In genomic region chr2:25372405-25373268, GRCh38 we compare ENCODE assay signal across 14 cellular contexts. TPM values are rescaled to one million over a fixed set of nuclear protein-coding genes. Genes with fewer than 3 reads are reported as not detected.
DNase-seq lines count a peak whose midpoint lies in the region; ATAC-seq and TF ChIP-seq lines count a peak whose summit lies in the region.
"Had no signal": no experiment of that assay in that cellular context is flagged by ENCODE, and none has a peak within 500 bp of the region (broad histone marks: within the 10 kb centered on the region; RNA-seq: fewer than 3 reads in every experiment).

No MANE protein-coding gene starts in this region.

- peaks cover 7% of the 10 kb centered on the region for H3F3A ChIP-seq in MM.1S (ENCODE audit: insufficient read depth, low read length)

- CTCF ChIA-PET in activated naive CD4-positive, alpha-beta T cell treated with anti-CD3 and anti-CD28 coated beads, Interleukin-2, amount 10 ng/mL, durations not matched to agents 7 days and 5 days (lab: Charles Lee): interaction anchor here (2.5 kb wide), 1 partner anchor 10 kb away, joined by 15 read pairs; no protein-coding TSS in a partner anchor

- TF ChIP-seq POLR2A in body of pancreas (IDR thresholded peaks at IDR 0.05): no peak
- TF ChIP-seq POLR2A in erythroblast (IDR thresholded peaks at IDR 0.05; ENCODE audit: low read length): no peak

- H3K4me3 ChIP-seq in body of pancreas: no peak overlapping the region
- H3K4me3 ChIP-seq in mesenchymal stem cell (ENCODE audit: insufficient read depth in 1 of 2, low read depth in 1 of 2, low read length in 2 of 2): no peak overlapping the region
- H3K4me3 ChIP-seq in MM.1S (ENCODE audit: low read length): no peak overlapping the region
- H3K4me3 ChIP-seq: heart right ventricle, lung had no signal

- 77 to 87% methylated on average over 21 to 25 of the region's 25 CpGs for WGBS in body of pancreas, 2 donors
- 86% methylated on average over 25 of the region's 25 CpGs for WGBS in mesenchymal stem cell

- DNase-seq in activated naive CD4-positive, alpha-beta T cell treated with anti-CD3 and anti-CD28 coated beads, Interleukin-2, amount 10 ng/mL, durations not matched to agents 7 days and 5 days: peak; percentile 17
- no peak for DNase-seq in activated naive CD4-positive, alpha-beta T cell (lab: John Stamatoyannopoulos, UW)
- DNase-seq in body of pancreas: no peak
- DNase-seq in mesenchymal stem cell: no peak
- peak in 25 of 49 donors; percentile 21 to 79 (median 58) for DNase-seq in substantia nigra (lab: John Stamatoyannopoulos, UW)
- no peak for DNase-seq in erythroblast (lab: John Stamatoyannopoulos, UW)
- no peak for DNase-seq in MM.1S
- DNase-seq in HK-2 (ENCODE audit: unreplicated experiment): no peak
- DNase-seq: effector CD8-positive, alpha-beta T cell; heart right ventricle; HFFc6; stimulated activated CD4-positive, alpha-beta T cell treated with anti-CD3 and anti-CD28 coated beads, Interleukin-4, amount 100 ng/mL, for 24 hours had no signal

- peak overlapping the region in 1 of 2 experiments; percentile 35 for H3K4ac ChIP-seq in mesenchymal stem cell (ENCODE audit: low read depth in 1 of 2, low read length in 2 of 2)

- no peaks in the 10 kb centered on the region for H3K9me3 Mint-ChIP-seq in activated naive CD4-positive, alpha-beta T cell treated with anti-CD3 and anti-CD28 coated beads, Interleukin-2, amount 10 ng/mL, durations not matched to agents 7 days and 5 days
- H3K9me3 Mint-ChIP-seq: HFFc6; T-helper 1 cell treated with Interleukin-12 subunit alpha and Interleukin-12 subunit beta and Interleukin-4 antibody, amounts not matched to agents 30 μg/mL and 1 μg/mL, for 36 hours had no signal

- H4K8ac ChIP-seq in mesenchymal stem cell (ENCODE audit: low read length): peak overlapping the region; percentile 31

- intact Hi-C loops in body of pancreas (cut with DNase I): no loop called here

- no peak overlapping the region for H2BK15ac ChIP-seq in mesenchymal stem cell (ENCODE audit: low read depth, poor library complexity, severe bottlenecking)

- H3K14ac ChIP-seq in mesenchymal stem cell (ENCODE audit: low read length in 2 of 2): no peak overlapping the region

- no peak overlapping the region for H2BK120ac ChIP-seq in mesenchymal stem cell (ENCODE audit: low read depth, low read length)

- TF ChIP-seq CTCF in body of pancreas (IDR thresholded peaks at IDR 0.05) (no peak), MM.1S (IDR thresholded peaks at IDR 0.05; ENCODE audit: low read length) (no peak)

- no peak overlapping the region for H3K4me2 ChIP-seq in mesenchymal stem cell (ENCODE audit: low read length, poor library complexity, severe bottlenecking)
- H3K4me2 ChIP-seq in MM.1S (ENCODE audit: low read depth, low read length): no peak overlapping the region

- 0 out of 2 replicates have a peak, but pooled peaks cover 2% of the 10 kb centered on the region for H3K79me2 ChIP-seq in MM.1S (ENCODE audit: low read length)

- H2AK5ac ChIP-seq in mesenchymal stem cell (ENCODE audit: low read length, severe bottlenecking): no peak overlapping the region

- peaks cover 27% of the 10 kb centered on the region for H3K4me1 Mint-ChIP-seq in activated naive CD4-positive, alpha-beta T cell treated with anti-CD3 and anti-CD28 coated beads, Interleukin-2, amount 10 ng/mL, durations not matched to agents 7 days and 5 days

- no peaks in the 10 kb centered on the region for H3K9me2 ChIP-seq in MM.1S (replicated peaks; ENCODE audit: insufficient read depth, low read length)

- peaks cover 28% of the 10 kb centered on the region for H3K4me1 ChIP-seq in body of pancreas
- peaks cover 10% of the 10 kb centered on the region for H3K4me1 ChIP-seq in mesenchymal stem cell (ENCODE audit: control insufficient read depth, insufficient read depth, low read depth, low read length)
- H3K4me1 ChIP-seq in MM.1S (ENCODE audit: low read length): peaks cover 14% of the 10 kb centered on the region

- no peaks in the 10 kb centered on the region for H3K36me3 ChIP-seq in body of pancreas (replicated peaks in 1 of 2; ENCODE audit: insufficient read depth in 1 of 2, low read depth in 2 of 2)
- no peaks in the 10 kb centered on the region for H3K36me3 ChIP-seq in mesenchymal stem cell (ENCODE audit: control insufficient read depth in 1 of 2, insufficient read depth in 2 of 2, low read depth in 1 of 2, low read length in 2 of 2)
- no peaks in the 10 kb centered on the region for H3K36me3 ChIP-seq in MM.1S (replicated peaks; ENCODE audit: insufficient read depth, low read length)
- H3K36me3 ChIP-seq: heart right ventricle had no signal

- no peaks in the 10 kb centered on the region for H4K20me1 ChIP-seq in MM.1S (ENCODE audit: insufficient read depth, low read length)

- H2AFZ ChIP-seq in mesenchymal stem cell (ENCODE audit: low read depth, low read length) (no peak overlapping the region), MM.1S (ENCODE audit: low read length) (no peak overlapping the region)

- no peak overlapping the region for H3K4me3 Mint-ChIP-seq in activated naive CD4-positive, alpha-beta T cell treated with anti-CD3 and anti-CD28 coated beads, Interleukin-2, amount 10 ng/mL, durations not matched to agents 7 days and 5 days
- H3K4me3 Mint-ChIP-seq: HFFc6; T-helper 1 cell treated with Interleukin-12 subunit alpha and Interleukin-12 subunit beta and Interleukin-4 antibody, amounts not matched to agents 30 μg/mL and 1 μg/mL, for 36 hours had no signal

- no peak overlapping the region for H2BK5ac ChIP-seq in mesenchymal stem cell (ENCODE audit: low read depth, low read length, poor library complexity, severe bottlenecking)

- no peak for ATAC-seq in body of pancreas

- H3K27me3 Mint-ChIP-seq in activated naive CD4-positive, alpha-beta T cell treated with anti-CD3 and anti-CD28 coated beads, Interleukin-2, amount 10 ng/mL, durations not matched to agents 7 days and 5 days: no peaks in the 10 kb centered on the region

- no peak overlapping the region for H3K23ac ChIP-seq in mesenchymal stem cell (ENCODE audit: low read length in 2 of 2)

- H3K9ac ChIP-seq in mesenchymal stem cell (ENCODE audit: low read length) (no peak overlapping the region), MM.1S (ENCODE audit: low read length) (no peak overlapping the region)

- H3K18ac ChIP-seq in mesenchymal stem cell (ENCODE audit: low read depth in 1 of 2, low read length in 2 of 2): no peak overlapping the region

- H3K79me1 ChIP-seq in mesenchymal stem cell (replicated peaks; ENCODE audit: low read length, poor library complexity, severe bottlenecking): no peaks in the 10 kb centered on the region

- H2BK12ac ChIP-seq in mesenchymal stem cell (ENCODE audit: low read length in 2 of 2): no peak overlapping the region

- no peak overlapping the region for H3K27ac Mint-ChIP-seq in activated naive CD4-positive, alpha-beta T cell treated with anti-CD3 and anti-CD28 coated beads, Interleukin-2, amount 10 ng/mL, durations not matched to agents 7 days and 5 days
- H3K27ac Mint-ChIP-seq: HFFc6; T-helper 1 cell treated with Interleukin-12 subunit alpha and Interleukin-12 subunit beta and Interleukin-4 antibody, amounts not matched to agents 30 μg/mL and 1 μg/mL, for 36 hours had no signal

- peaks cover 8% of the 10 kb centered on the region for H3K36me3 Mint-ChIP-seq in activated naive CD4-positive, alpha-beta T cell treated with anti-CD3 and anti-CD28 coated beads, Interleukin-2, amount 10 ng/mL, durations not matched to agents 7 days and 5 days

- no peak overlapping the region for H4K91ac ChIP-seq in mesenchymal stem cell (ENCODE audit: low read length)

- no peaks in the 10 kb centered on the region for H3K9me3 ChIP-seq in body of pancreas
- no peaks in the 10 kb centered on the region for H3K9me3 ChIP-seq in mesenchymal stem cell (ENCODE audit: control insufficient read depth, low read length)
- no peaks in the 10 kb centered on the region for H3K9me3 ChIP-seq in MM.1S (replicated peaks; ENCODE audit: insufficient read depth, low read length)
- H3K9me3 ChIP-seq: heart right ventricle had no signal

- H3K27me3 ChIP-seq in body of pancreas: no peaks in the 10 kb centered on the region
- H3K27me3 ChIP-seq in mesenchymal stem cell (ENCODE audit: control insufficient read depth in 1 of 2, insufficient read depth in 1 of 2, low read length in 2 of 2): peaks cover 0 to 15% of the 10 kb centered on the region in 2 experiments
- H3K27me3 ChIP-seq in MM.1S (replicated peaks; ENCODE audit: insufficient read depth, low read length): no peaks in the 10 kb centered on the region
- H3K27me3 ChIP-seq: heart right ventricle had no signal

- H3K27ac ChIP-seq in body of pancreas (peak overlapping the region; percentile 67 to 72 (median 70)), mesenchymal stem cell (ENCODE audit: low read length, poor library complexity, severe bottlenecking) (no peak overlapping the region), substantia nigra (ENCODE audit: low read depth, low read length, poor library complexity, severe bottlenecking) (peak overlapping the region; percentile 26), MM.1S (ENCODE audit: low read length) (no peak overlapping the region)
- H3K27ac ChIP-seq: heart right ventricle had no signal

RNA-seq across cellular contexts. Expression of gene DNMT3A, which starts 30.9 kb away (rescaled TPM):
- 10 to 100 TPM; 18.7 to 27.4 TPM for total RNA-seq in body of pancreas
- 10.8 TPM for polyA plus RNA-seq in mesenchymal stem cell (2013, experiment 1 of 2)
- 10.1 TPM for polyA plus RNA-seq in mesenchymal stem cell (2013, experiment 2 of 2)

Comparison
In these comparisons a context has a peak if more than half of its experiments do, and no peak if none do; other contexts are left out.
1. DNase-seq: peak in activated naive CD4-positive, alpha-beta T cell treated with anti-CD3 and anti-CD28 coated beads, Interleukin-2, amount 10 ng/mL, durations not matched to agents 7 days and 5 days (single experiment) and substantia nigra (25 of 49); none in activated naive CD4-positive, alpha-beta T cell (0 of 4), body of pancreas (0 of 4), mesenchymal stem cell (single experiment), erythroblast (0 of 2), MM.1S (single experiment) and HK-2 (single experiment).
2. H3K27ac ChIP-seq: peak in body of pancreas (4 of 4) and substantia nigra (single experiment); none in mesenchymal stem cell (single experiment) and MM.1S (single experiment).